1 cellular context compared by ENCODE assay signal in the genomic region with DNA sequence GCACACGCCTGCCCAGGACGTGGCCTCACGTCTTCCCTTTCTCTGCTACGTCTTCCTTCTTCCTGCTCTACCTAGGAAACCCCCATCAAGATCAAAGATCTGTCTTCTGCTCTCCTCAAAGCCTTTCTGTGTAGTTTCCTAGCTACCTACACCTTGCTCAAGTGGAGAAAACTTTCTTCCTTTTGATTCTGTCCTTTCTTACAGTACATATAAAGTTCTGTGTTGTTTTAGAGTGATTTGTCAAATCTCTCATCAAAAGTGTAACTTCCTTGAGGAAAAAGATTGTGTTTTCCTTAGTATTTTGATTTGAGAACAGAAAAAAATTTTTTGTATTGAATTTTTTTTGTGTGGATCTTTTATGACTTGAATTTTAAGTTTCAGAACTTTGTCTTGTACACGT.
TF ChIP-seq lines count a peak whose summit lies in the region.

No MANE protein-coding gene starts in this region.

TF ChIP-seq in GM12878, 131 proteins besides CTCF, POLR2A, EP300 and RAD21:
- TF ChIP-seq HDGF (IDR thresholded peaks at IDR 0.05) (0 out of 2 replicates have a peak, but pooled peaks have one; percentile 28), EED (IDR thresholded peaks at IDR 0.05; ENCODE audit: low read depth) (peak; percentile 53; the same call in 1 of the 2 replicates)
- TF ChIP-seq, protein P1, sequence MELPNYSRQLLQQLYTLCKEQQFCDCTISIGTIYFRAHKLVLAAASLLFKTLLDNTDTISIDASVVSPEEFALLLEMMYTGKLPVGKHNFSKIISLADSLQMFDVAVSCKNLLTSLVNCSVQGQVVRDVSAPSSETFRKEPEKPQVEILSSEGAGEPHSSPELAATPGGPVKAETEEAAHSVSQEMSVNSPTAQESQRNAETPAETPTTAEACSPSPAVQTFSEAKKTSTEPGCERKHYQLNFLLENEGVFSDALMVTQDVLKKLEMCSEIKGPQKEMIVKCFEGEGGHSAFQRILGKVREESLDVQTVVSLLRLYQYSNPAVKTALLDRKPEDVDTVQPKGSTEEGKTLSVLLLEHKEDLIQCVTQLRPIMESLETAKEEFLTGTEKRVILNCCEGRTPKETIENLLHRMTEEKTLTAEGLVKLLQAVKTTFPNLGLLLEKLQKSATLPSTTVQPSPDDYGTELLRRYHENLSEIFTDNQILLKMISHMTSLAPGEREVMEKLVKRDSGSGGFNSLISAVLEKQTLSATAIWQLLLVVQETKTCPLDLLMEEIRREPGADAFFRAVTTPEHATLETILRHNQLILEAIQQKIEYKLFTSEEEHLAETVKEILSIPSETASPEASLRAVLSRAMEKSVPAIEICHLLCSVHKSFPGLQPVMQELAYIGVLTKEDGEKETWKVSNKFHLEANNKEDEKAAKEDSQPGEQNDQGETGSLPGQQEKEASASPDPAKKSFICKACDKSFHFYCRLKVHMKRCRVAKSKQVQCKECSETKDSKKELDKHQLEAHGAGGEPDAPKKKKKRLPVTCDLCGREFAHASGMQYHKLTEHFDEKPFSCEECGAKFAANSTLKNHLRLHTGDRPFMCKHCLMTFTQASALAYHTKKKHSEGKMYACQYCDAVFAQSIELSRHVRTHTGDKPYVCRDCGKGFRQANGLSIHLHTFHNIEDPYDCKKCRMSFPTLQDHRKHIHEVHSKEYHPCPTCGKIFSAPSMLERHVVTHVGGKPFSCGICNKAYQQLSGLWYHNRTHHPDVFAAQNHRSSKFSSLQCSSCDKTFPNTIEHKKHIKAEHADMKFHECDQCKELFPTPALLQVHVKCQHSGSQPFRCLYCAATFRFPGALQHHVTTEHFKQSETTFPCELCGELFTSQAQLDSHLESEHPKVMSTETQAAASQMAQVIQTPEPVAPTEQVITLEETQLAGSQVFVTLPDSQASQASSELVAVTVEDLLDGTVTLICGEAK (IDR thresholded peaks at IDR 0.05; ENCODE audit: borderline replicate concordance), result peak; percentile 80
- TF ChIP-seq, protein P2, sequence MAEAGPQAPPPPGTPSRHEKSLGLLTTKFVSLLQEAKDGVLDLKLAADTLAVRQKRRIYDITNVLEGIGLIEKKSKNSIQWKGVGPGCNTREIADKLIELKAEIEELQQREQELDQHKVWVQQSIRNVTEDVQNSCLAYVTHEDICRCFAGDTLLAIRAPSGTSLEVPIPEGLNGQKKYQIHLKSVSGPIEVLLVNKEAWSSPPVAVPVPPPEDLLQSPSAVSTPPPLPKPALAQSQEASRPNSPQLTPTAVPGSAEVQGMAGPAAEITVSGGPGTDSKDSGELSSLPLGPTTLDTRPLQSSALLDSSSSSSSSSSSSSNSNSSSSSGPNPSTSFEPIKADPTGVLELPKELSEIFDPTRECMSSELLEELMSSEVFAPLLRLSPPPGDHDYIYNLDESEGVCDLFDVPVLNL (IDR thresholded peaks at IDR 0.05; ENCODE audit: low read depth, low read length), result no peak
